ENCODE assay signal across 28 cellular contexts in genomic region chr19:1627194-1627593, GRCh38.
"Had no signal": no experiment of that assay in that cellular context is flagged by ENCODE, and none has a peak within 500 bp of the region (broad histone marks: within the 10 kb centered on the region; RNA-seq: fewer than 3 reads in every experiment).

No MANE protein-coding gene starts in this region.

- H3K27me3 ChIP-seq: brain microvascular endothelial cell, colonic mucosa, esophagus squamous epithelium, gastroesophageal sphincter, heart left ventricle had no signal

- H3K27ac Mint-ChIP-seq: activated CD4-positive, alpha-beta memory T cell treated with anti-CD3 and anti-CD28 coated beads, Interleukin-2, amount 10 ng/mL, durations not matched to agents 7 days and 5 days; activated CD4-positive, alpha-beta T cell treated with anti-CD3 and anti-CD28 coated beads, Interleukin-2, amount 10 ng/mL, durations not matched to agents 7 days and 5 days; activated CD8-positive, alpha-beta memory T cell treated with anti-CD3 and anti-CD28 coated beads, Interleukin-2, amount 10 ng/mL, durations not matched to agents 7 days and 5 days; activated naive CD8-positive, alpha-beta T cell; activated T-helper 1 cell treated with anti-CD3 and anti-CD28 coated beads, Interleukin-12 subunit alpha, Interleukin-12 subunit beta, Interleukin-2, Interleukin-4 antibody, amounts not matched to agents 30 ng/mL and 10 ng/mL and 1 ng/mL, durations not matched to agents 14 hours and 24 hours and 36 hours; activated T-helper 2 cell treated with anti-CD3 and anti-CD28 coated beads, Interferon-gamma antibody, Interleukin-2, Interleukin-4, amounts not matched to agents 10 μg/mL and 5 μg/mL and 100 μg/mL, durations not matched to agents 14 hours and 24 hours and 36 hours; WTC11 had no signal

- H3K4me3 Mint-ChIP-seq: activated CD4-positive, alpha-beta memory T cell treated with anti-CD3 and anti-CD28 coated beads, Interleukin-2, amount 10 ng/mL, durations not matched to agents 7 days and 5 days; activated CD4-positive, alpha-beta T cell treated with anti-CD3 and anti-CD28 coated beads, Interleukin-2, amount 10 ng/mL, durations not matched to agents 7 days and 5 days; activated CD8-positive, alpha-beta memory T cell treated with anti-CD3 and anti-CD28 coated beads, Interleukin-2, amount 10 ng/mL, durations not matched to agents 7 days and 5 days; activated naive CD8-positive, alpha-beta T cell; activated T-helper 1 cell treated with anti-CD3 and anti-CD28 coated beads, Interleukin-12 subunit alpha, Interleukin-12 subunit beta, Interleukin-2, Interleukin-4 antibody, amounts not matched to agents 30 ng/mL and 10 ng/mL and 1 ng/mL, durations not matched to agents 14 hours and 24 hours and 36 hours; WTC11 had no signal

- H3K9me3 Mint-ChIP-seq: activated CD4-positive, alpha-beta memory T cell treated with anti-CD3 and anti-CD28 coated beads, Interleukin-2, amount 10 ng/mL, durations not matched to agents 7 days and 5 days; activated CD4-positive, alpha-beta T cell treated with anti-CD3 and anti-CD28 coated beads, Interleukin-2, amount 10 ng/mL, durations not matched to agents 7 days and 5 days; activated T-helper 1 cell treated with anti-CD3 and anti-CD28 coated beads, Interleukin-12 subunit alpha, Interleukin-12 subunit beta, Interleukin-2, Interleukin-4 antibody, amounts not matched to agents 30 ng/mL and 10 ng/mL and 1 ng/mL, durations not matched to agents 14 hours and 24 hours and 36 hours; activated T-helper 2 cell treated with anti-CD3 and anti-CD28 coated beads, Interferon-gamma antibody, Interleukin-2, Interleukin-4, amounts not matched to agents 10 μg/mL and 5 μg/mL and 100 μg/mL, durations not matched to agents 14 hours and 24 hours and 36 hours; WTC11 had no signal

- H3K36me3 ChIP-seq: colonic mucosa had no signal

- H3K4me3 ChIP-seq: colonic mucosa, esophagus squamous epithelium, gastroesophageal sphincter, heart left ventricle had no signal

- H3K4me1 ChIP-seq: colonic mucosa, esophagus squamous epithelium, gastroesophageal sphincter, heart left ventricle had no signal

- H3K27me3 Mint-ChIP-seq: activated CD4-positive, alpha-beta memory T cell treated with anti-CD3 and anti-CD28 coated beads, Interleukin-2, amount 10 ng/mL, durations not matched to agents 7 days and 5 days; activated CD4-positive, alpha-beta T cell treated with anti-CD3 and anti-CD28 coated beads, Interleukin-2, amount 10 ng/mL, durations not matched to agents 7 days and 5 days; activated CD8-positive, alpha-beta memory T cell treated with anti-CD3 and anti-CD28 coated beads, Interleukin-2, amount 10 ng/mL, durations not matched to agents 7 days and 5 days; activated naive CD8-positive, alpha-beta T cell had no signal

- H3K9me3 ChIP-seq: colonic mucosa, esophagus squamous epithelium, gastroesophageal sphincter, heart left ventricle had no signal

- H3K27ac ChIP-seq: brain microvascular endothelial cell, colonic mucosa, epithelial cell of prostate, esophagus squamous epithelium, gastroesophageal sphincter, heart left ventricle, VCaP had no signal

- H3K4me1 Mint-ChIP-seq: activated CD4-positive, alpha-beta memory T cell treated with anti-CD3 and anti-CD28 coated beads, Interleukin-2, amount 10 ng/mL, durations not matched to agents 7 days and 5 days; activated CD8-positive, alpha-beta memory T cell treated with anti-CD3 and anti-CD28 coated beads, Interleukin-2, amount 10 ng/mL, durations not matched to agents 7 days and 5 days had no signal

- DNase-seq: activated CD4-positive, alpha-beta memory T cell treated with anti-CD3 and anti-CD28 coated beads, Interleukin-2, amount 10 ng/mL, durations not matched to agents 7 days and 5 days; activated CD4-positive, alpha-beta T cell treated with anti-CD3 and anti-CD28 coated beads for 1 hour; activated CD4-positive, alpha-beta T cell treated with anti-CD3 and anti-CD28 coated beads for 4 hours; activated CD4-positive, alpha-beta T cell treated with anti-CD3 and anti-CD28 coated beads, Interleukin-2, amount 10 ng/mL, durations not matched to agents 7 days and 5 days; activated CD4-positive, alpha-beta T cell treated with anti-CD3 and anti-CD28 coated beads, Interleukin-2, amount 50 U/mL, for 4 hours; activated CD8-positive, alpha-beta memory T cell treated with anti-CD3 and anti-CD28 coated beads, Interleukin-2, amount 10 ng/mL, durations not matched to agents 7 days and 5 days; activated CD8-positive, alpha-beta memory T cell treated with anti-CD3 and anti-CD28 coated beads, Interleukin-2, amount 50 U/mL, for 4 hours; activated gamma-delta T cell; activated naive CD4-positive, alpha-beta T cell; activated naive CD4-positive, alpha-beta T cell treated with anti-CD3 and anti-CD28 coated beads, Interleukin-2, amount 50 U/mL, for 16 hours; activated T-cell treated with anti-CD3 and anti-CD28 coated beads, Interleukin-2, amount 50 U/mL, for 1 hour; activated T-cell treated with anti-CD3 and anti-CD28 coated beads, Interleukin-2, amount 50 U/mL, for 48 hours; amniotic stem cell; anterior cingulate cortex; brain microvascular endothelial cell; colonic mucosa; effector CD8-positive, alpha-beta T cell; esophagus squamous epithelium; foreskin melanocyte; heart left ventricle; T-helper 2 cell had no signal

- H3K36me3 Mint-ChIP-seq: activated CD8-positive, alpha-beta memory T cell treated with anti-CD3 and anti-CD28 coated beads, Interleukin-2, amount 10 ng/mL, durations not matched to agents 7 days and 5 days had no signal

- ATAC-seq: activated CD8-positive, alpha-beta memory T cell treated with anti-CD3 and anti-CD28 coated beads, Interleukin-2, amount 10 ng/mL, durations not matched to agents 7 days and 5 days; gastroesophageal sphincter; heart left ventricle; WTC11 had no signal
